Comparison of ENCODE assay signal across 24 cellular contexts in the genomic region with DNA sequence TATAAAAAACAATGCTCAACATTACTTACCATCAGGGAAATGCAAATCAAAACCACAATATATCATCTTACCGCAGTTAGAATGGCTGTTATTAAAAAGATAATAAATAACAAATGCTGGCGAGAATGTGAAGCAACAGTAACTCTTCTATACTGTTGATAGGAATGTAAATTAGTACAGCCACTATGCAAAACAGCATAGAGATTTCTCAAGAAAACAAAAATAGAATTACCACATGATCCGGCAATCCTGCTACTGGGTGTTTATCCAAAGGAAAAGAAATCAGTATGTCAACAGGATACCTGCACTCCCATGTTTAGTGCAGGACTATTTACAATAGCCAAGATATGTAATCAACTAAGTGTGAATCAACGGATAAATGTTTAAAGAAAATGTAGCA.
"Had no signal": no experiment of that assay in that cellular context is flagged by ENCODE, and none has a peak within 500 bp of the region (broad histone marks: within the 10 kb centered on the region; RNA-seq: fewer than 3 reads in every experiment).

No MANE protein-coding gene starts in this region.

- H3K4me3 Mint-ChIP-seq: activated CD4-positive, alpha-beta memory T cell treated with anti-CD3 and anti-CD28 coated beads, Interleukin-2, amount 10 ng/mL, durations not matched to agents 7 days and 5 days; activated CD4-positive, alpha-beta T cell treated with anti-CD3 and anti-CD28 coated beads, Interleukin-2, amount 10 ng/mL, durations not matched to agents 24 days and 14 days; endodermal cell; mesothelial cell of epicardium; naive thymus-derived CD8-positive, alpha-beta T cell; T-helper 2 cell treated with Interferon-gamma antibody and Interleukin-4, amounts not matched to agents 5 μg/mL and 100 μg/mL, for 36 hours; type B pancreatic cell had no signal

- DNase-seq: activated CD4-positive, alpha-beta memory T cell treated with anti-CD3 and anti-CD28 coated beads, Interleukin-2, amount 10 ng/mL, durations not matched to agents 7 days and 5 days; activated CD4-positive, alpha-beta T cell treated with anti-CD3 and anti-CD28 coated beads, Interleukin-2, amount 10 ng/mL, durations not matched to agents 24 days and 14 days; activated gamma-delta T cell; amniotic stem cell; endodermal cell; foreskin keratinocyte; left ventricle myocardium inferior; naive thymus-derived CD8-positive, alpha-beta T cell; retina; sigmoid colon; stimulated activated CD4-positive, alpha-beta T cell treated with anti-CD3 and anti-CD28 coated beads, Interleukin-15, amount 100 ng/mL, for 24 hours; stimulated activated CD4-positive, alpha-beta T cell treated with anti-CD3 and anti-CD28 coated beads, Interleukin-2, amount 100 ng/mL, for 48 hours; stimulated activated naive CD4-positive, alpha-beta T cell treated with Interleukin-2 at 50 U/mL for 16 hours had no signal

- H3K27ac ChIP-seq: coronary artery, foreskin keratinocyte, left ventricle myocardium inferior, sigmoid colon, thoracic aorta, vagina, VCaP had no signal

- ATAC-seq: activated CD4-positive, CD25-positive, alpha-beta regulatory T cell treated with anti-CD3 and anti-CD28 coated beads, Interleukin-2, amount 50 U/mL, for 24 hours; activated naive CD4-positive, alpha-beta T cell treated with anti-CD3 and anti-CD28 coated beads, Interleukin-2, amount 50 U/mL, for 72 hours; foreskin keratinocyte; naive thymus-derived CD8-positive, alpha-beta T cell had no signal

- H3K27me3 Mint-ChIP-seq: activated CD4-positive, alpha-beta memory T cell treated with anti-CD3 and anti-CD28 coated beads, Interleukin-2, amount 10 ng/mL, durations not matched to agents 7 days and 5 days; activated CD4-positive, alpha-beta T cell treated with anti-CD3 and anti-CD28 coated beads, Interleukin-2, amount 10 ng/mL, durations not matched to agents 24 days and 14 days; naive thymus-derived CD8-positive, alpha-beta T cell; progenitor cell of endocrine pancreas; type B pancreatic cell had no signal

- H3K4me3 ChIP-seq: coronary artery, left ventricle myocardium inferior, sigmoid colon, smooth muscle cell, thoracic aorta, vagina had no signal

- H3K9me3 ChIP-seq: sigmoid colon, vagina had no signal

- H3K27ac Mint-ChIP-seq: activated CD4-positive, alpha-beta memory T cell treated with anti-CD3 and anti-CD28 coated beads, Interleukin-2, amount 10 ng/mL, durations not matched to agents 7 days and 5 days; activated CD4-positive, alpha-beta T cell treated with anti-CD3 and anti-CD28 coated beads, Interleukin-2, amount 10 ng/mL, durations not matched to agents 24 days and 14 days; activated naive CD4-positive, alpha-beta T cell treated with anti-CD3 and anti-CD28 coated beads, Interleukin-2, amount 50 U/mL, for 72 hours; endodermal cell; mesothelial cell of epicardium; naive thymus-derived CD8-positive, alpha-beta T cell; type B pancreatic cell had no signal

- H3K36me3 ChIP-seq: sigmoid colon, thoracic aorta, vagina had no signal
